In the genomic region with DNA sequence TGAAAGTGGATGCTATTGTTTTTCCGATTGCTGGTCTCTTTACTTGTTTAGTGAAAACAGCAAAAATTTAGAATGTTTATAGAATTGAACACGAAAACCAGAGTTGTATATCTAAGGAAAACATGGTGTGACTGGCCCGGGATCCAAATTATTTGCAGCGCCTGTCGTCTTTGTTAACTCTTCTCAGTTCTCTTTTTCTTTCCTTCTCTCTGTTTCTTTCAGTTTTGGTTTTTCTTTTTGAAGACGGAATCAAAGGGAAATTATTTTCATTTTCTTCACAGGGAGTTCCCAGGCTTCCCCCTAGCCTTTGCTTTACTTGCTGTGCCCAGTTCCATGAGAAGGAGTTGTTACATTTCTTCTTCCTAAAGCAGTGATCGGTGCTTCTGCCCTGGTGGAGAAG, we compare ENCODE assay signal across 1 cellular context.
TF ChIP-seq lines count a peak whose summit lies in the region.

No MANE protein-coding gene starts in this region.

TF ChIP-seq in HCT116, 20 proteins besides CTCF, POLR2A, EP300 and RAD21 (continued from another document):
- TF ChIP-seq, protein P1, sequence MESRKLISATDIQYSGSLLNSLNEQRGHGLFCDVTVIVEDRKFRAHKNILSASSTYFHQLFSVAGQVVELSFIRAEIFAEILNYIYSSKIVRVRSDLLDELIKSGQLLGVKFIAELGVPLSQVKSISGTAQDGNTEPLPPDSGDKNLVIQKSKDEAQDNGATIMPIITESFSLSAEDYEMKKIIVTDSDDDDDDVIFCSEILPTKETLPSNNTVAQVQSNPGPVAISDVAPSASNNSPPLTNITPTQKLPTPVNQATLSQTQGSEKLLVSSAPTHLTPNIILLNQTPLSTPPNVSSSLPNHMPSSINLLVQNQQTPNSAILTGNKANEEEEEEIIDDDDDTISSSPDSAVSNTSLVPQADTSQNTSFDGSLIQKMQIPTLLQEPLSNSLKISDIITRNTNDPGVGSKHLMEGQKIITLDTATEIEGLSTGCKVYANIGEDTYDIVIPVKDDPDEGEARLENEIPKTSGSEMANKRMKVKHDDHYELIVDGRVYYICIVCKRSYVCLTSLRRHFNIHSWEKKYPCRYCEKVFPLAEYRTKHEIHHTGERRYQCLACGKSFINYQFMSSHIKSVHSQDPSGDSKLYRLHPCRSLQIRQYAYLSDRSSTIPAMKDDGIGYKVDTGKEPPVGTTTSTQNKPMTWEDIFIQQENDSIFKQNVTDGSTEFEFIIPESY (IDR thresholded peaks at IDR 0.05; ENCODE audit: extremely low read depth, insufficient replicate concordance, low read length) = no peak
- TF ChIP-seq EZH2 (IDR thresholded peaks at IDR 0.05) = no peak
- no peak for TF ChIP-seq CBX3 (IDR thresholded peaks at IDR 0.05; ENCODE audit: low read depth)
- no peak for TF ChIP-seq SP1 (IDR thresholded peaks at IDR 0.05; ENCODE audit: low read depth)
- no peak for TF ChIP-seq ELF1 (IDR thresholded peaks at IDR 0.05; ENCODE audit: borderline replicate concordance, low read depth)
- TF ChIP-seq FOSL1 (IDR thresholded peaks at IDR 0.05; ENCODE audit: low read depth) = no peak
